Comparison of ENCODE assay signal across 15 cellular contexts in genomic region chr13:79070343-79070974, GRCh38.
DNase-seq lines count a peak whose midpoint lies in the region; ATAC-seq and TF ChIP-seq lines count a peak whose summit lies in the region.
"Had no signal": no experiment of that assay in that cellular context is flagged by ENCODE, and none has a peak within 500 bp of the region (broad histone marks: within the 10 kb centered on the region; RNA-seq: fewer than 3 reads in every experiment).

No MANE protein-coding gene starts in this region.

- no peak for DNase-seq in thyroid gland
- DNase-seq in SK-N-SH = no peak
- DNase-seq in NCI-H2081 (lab: John Stamatoyannopoulos, UW) = no peak
- DNase-seq in testis = no peak
- DNase-seq: activated CD4-positive, alpha-beta T cell treated with anti-CD3 and anti-CD28 coated beads, Interleukin-2, amount 50 U/mL, for 48 hours; DMS79 treated with DMSO at 0.1 percent for 48 hours; H7; PC-9; T-helper 9 cell had no signal

- H3K9me2 ChIP-seq in SK-N-SH = no peaks in the 10 kb centered on the region

- TF ChIP-seq EP300 in SK-N-SH (IDR thresholded peaks at IDR 0.05; ENCODE audit: borderline replicate concordance in 1 of 2, low read depth in 1 of 2, low read length in 1 of 2) = no peak

- H3K4me2 ChIP-seq in OCI-LY3 (ENCODE audit: low read length) = peak overlapping the region; percentile 42
- no peak overlapping the region for H3K4me2 ChIP-seq in SK-N-SH
- H3K4me2 ChIP-seq: KMS-11, PC-9 had no signal

- H3K27ac ChIP-seq in OCI-LY3 (ENCODE audit: low read length) (no peak overlapping the region), thyroid gland (no peak overlapping the region), SK-N-SH (ENCODE audit: low read depth in 2 of 2, low read length in 1 of 2) (no peak overlapping the region), testis (no peak overlapping the region)
- H3K27ac ChIP-seq: KMS-11, PC-9 had no signal

- intact Hi-C loops in thyroid gland (cut with DNase I) (no loop called here), testis (cut with DNase I; ENCODE audit: low total_unique reads) (no loop called here)

- H3K27me3 ChIP-seq in OCI-LY3 (ENCODE audit: low read depth, low read length) = no peaks in the 10 kb centered on the region
- H3K27me3 ChIP-seq in thyroid gland = no peaks in the 10 kb centered on the region
- no peaks in the 10 kb centered on the region for H3K27me3 ChIP-seq in SK-N-SH (ENCODE audit: insufficient read depth)
- H3K27me3 ChIP-seq in testis = no peaks in the 10 kb centered on the region

- ATAC-seq in GM18508 (IDR thresholded peaks at IDR 0.05; ENCODE audit: insufficient read depth, unreplicated experiment) (peak; percentile 37), GM21515 (IDR thresholded peaks at IDR 0.05; ENCODE audit: unreplicated experiment) (peak; percentile 64), HG03175 (IDR thresholded peaks at IDR 0.05; ENCODE audit: unreplicated experiment) (peak; percentile 61)
- ATAC-seq: activated T-helper 17 cell treated with anti-CD3 and anti-CD28 coated beads, Interleukin-2, amount 50 U/mL, for 72 hours had no signal

- no peaks in the 10 kb centered on the region for H3K79me2 ChIP-seq in OCI-LY3 (ENCODE audit: low read length)
- no peaks in the 10 kb centered on the region for H3K79me2 ChIP-seq in SK-N-SH (ENCODE audit: insufficient read depth)

- no peaks in the 10 kb centered on the region for H3K9me3 ChIP-seq in OCI-LY3 (ENCODE audit: insufficient read depth, low read length)
- H3K9me3 ChIP-seq in thyroid gland = no peaks in the 10 kb centered on the region
- H3K9me3 ChIP-seq in SK-N-SH = no peaks in the 10 kb centered on the region
- no peaks in the 10 kb centered on the region for H3K9me3 ChIP-seq in testis

- no peak for TF ChIP-seq POLR2A in thyroid gland (IDR thresholded peaks at IDR 0.05)
- no peak for TF ChIP-seq POLR2A in testis (IDR thresholded peaks at IDR 0.05)

- WGBS in thyroid gland, 2 donors = 57 to 61% methylated on average over 4 of the region's 4 CpGs
- 19% methylated on average over 4 of the region's 4 CpGs for WGBS in SK-N-SH (ENCODE audit: low lambda C conversion rate)
- 64 to 66% methylated on average over 4 of the region's 4 CpGs for WGBS in testis, 2 donors

- H3K4me3 ChIP-seq in OCI-LY3 (ENCODE audit: low read length) = peak overlapping the region; percentile 24; the same call in 1 of the 2 replicates
- H3K4me3 ChIP-seq in thyroid gland (replicated peaks in 1 of 3) = no peak overlapping the region
- H3K4me3 ChIP-seq in SK-N-SH (ENCODE audit: low read depth in 2 of 2, low read length in 1 of 2) = no peak overlapping the region
- no peak overlapping the region for H3K4me3 ChIP-seq in testis
- H3K4me3 ChIP-seq: PC-9 had no signal

- peaks cover 11% of the 10 kb centered on the region for H3K4me1 ChIP-seq in OCI-LY3 (ENCODE audit: low read length)
- no peaks in the 10 kb centered on the region for H3K4me1 ChIP-seq in thyroid gland
- H3K4me1 ChIP-seq in SK-N-SH (ENCODE audit: control insufficient read depth in 1 of 2, insufficient read depth in 2 of 2, low read depth in 1 of 2, low read length in 1 of 2) = no peaks in the 10 kb centered on the region
- no peaks in the 10 kb centered on the region for H3K4me1 ChIP-seq in testis

- CTCF ChIA-PET in SK-N-SH (lab: Yijun Ruan, JAX) = interaction anchor here (1.7 kb wide), 1 partner anchor 10 kb away, joined by 6 read pairs; no protein-coding TSS in a partner anchor

- H3K9ac ChIP-seq in OCI-LY3 (ENCODE audit: low read length) = no peak overlapping the region
- H3K9ac ChIP-seq in SK-N-SH = no peak overlapping the region
- H3K9ac ChIP-seq: KMS-11 had no signal

- H4K20me1 ChIP-seq in OCI-LY3 (ENCODE audit: insufficient read depth, low read length) = no peaks in the 10 kb centered on the region
- H4K20me1 ChIP-seq in SK-N-SH (ENCODE audit: insufficient read depth) = no peaks in the 10 kb centered on the region

- H2AFZ ChIP-seq in OCI-LY3 (ENCODE audit: low read depth, low read length) (0 out of 2 replicates have a peak overlapping the region, but pooled peaks have one; percentile 32), SK-N-SH (ENCODE audit: low read depth) (no peak overlapping the region)
- H2AFZ ChIP-seq: PC-9 had no signal

- POLR2A ChIA-PET in SK-N-SH (lab: Yijun Ruan, JAX) = no interaction called here

- H3F3A ChIP-seq in SK-N-SH (replicated peaks; ENCODE audit: insufficient read depth) = no peaks in the 10 kb centered on the region

- H3K36me3 ChIP-seq in OCI-LY3 (replicated peaks; ENCODE audit: low read depth, low read length) (no peaks in the 10 kb centered on the region), thyroid gland (no peaks in the 10 kb centered on the region), SK-N-SH (replicated peaks in 1 of 2; ENCODE audit: control insufficient read depth in 1 of 2, insufficient read depth in 2 of 2, low read length in 1 of 2) (no peaks in the 10 kb centered on the region), testis (ENCODE audit: low read depth, missing control alignments) (no peaks in the 10 kb centered on the region)

- TF ChIP-seq RAD21 in SK-N-SH (IDR thresholded peaks at IDR 0.05; ENCODE audit: low read length) = no peak

- TF ChIP-seq CTCF in OCI-LY3 (IDR thresholded peaks at IDR 0.05; ENCODE audit: low read depth, low read length) (no peak), thyroid gland (IDR thresholded peaks at IDR 0.05) (no peak), SK-N-SH (IDR thresholded peaks at IDR 0.05) (no peak), testis (IDR thresholded peaks at IDR 0.05) (no peak)

TF ChIP-seq in SK-N-SH, 30 proteins besides CTCF, POLR2A, EP300 and RAD21:
- TF ChIP-seq MAX (IDR thresholded peaks at IDR 0.05; ENCODE audit: low read depth) = no peak
- no peak for TF ChIP-seq POLR2AphosphoS5 (IDR thresholded peaks at IDR 0.05; ENCODE audit: low read depth, low read length)
- TF ChIP-seq JUND (IDR thresholded peaks at IDR 0.05) = no peak
- no peak for TF ChIP-seq FOXJ3 (CRISPR knock-in tag; IDR thresholded peaks at IDR 0.05)
- TF ChIP-seq YY1 (IDR thresholded peaks at IDR 0.05; ENCODE audit: low read depth) = no peak
- TF ChIP-seq RFX5 (IDR thresholded peaks at IDR 0.05; ENCODE audit: low read length) = no peak
- no peak for TF ChIP-seq TEAD4 (IDR thresholded peaks at IDR 0.05; ENCODE audit: borderline replicate concordance, insufficient read depth)
- no peak for TF ChIP-seq MXI1 (IDR thresholded peaks at IDR 0.05; ENCODE audit: low read depth, low read length)
